Comparison of ENCODE assay signal across 17 cellular contexts in genomic region chr20:59667981-59668515, GRCh38.
DNase-seq lines count a peak whose midpoint lies in the region; TF ChIP-seq lines count a peak whose summit lies in the region.
"Had no signal": no experiment of that assay in that cellular context is flagged by ENCODE, and none has a peak within 500 bp of the region (broad histone marks: within the 10 kb centered on the region; RNA-seq: fewer than 3 reads in every experiment).

No MANE protein-coding gene starts in this region.

- no peak for TF ChIP-seq CTCF in right atrium auricular region (IDR thresholded peaks at IDR 0.05)
- TF ChIP-seq CTCF in chondrocyte (IDR thresholded peaks at IDR 0.05): no peak

- no peak overlapping the region for H2BK12ac ChIP-seq in trophoblast cell (ENCODE audit: low read length)

- H4K91ac ChIP-seq in trophoblast cell (ENCODE audit: low read depth, low read length): no peak overlapping the region

- H3K18ac ChIP-seq in trophoblast cell (ENCODE audit: low read length): no peak overlapping the region

- H3K9me3 ChIP-seq in right atrium auricular region (no peaks in the 10 kb centered on the region), trophoblast cell (ENCODE audit: insufficient read depth, low read depth, low read length) (peaks cover 72% of the 10 kb centered on the region)
- H3K9me3 ChIP-seq: BLaER1 treated with 17β-estradiol and CSF1 and Interleukin-3, amounts not matched to agents 10 nM and 100 nM had no signal

- intact Hi-C loops in cardiac septum (cut with DNase I): no loop called here

- no peak overlapping the region for H2AFZ ChIP-seq in trophoblast cell (ENCODE audit: insufficient read depth, low read length, poor library complexity)
- H2AFZ ChIP-seq: GM23338 had no signal

- H3K27me3 ChIP-seq in right atrium auricular region: no peaks in the 10 kb centered on the region
- H3K27me3 ChIP-seq in trophoblast cell (ENCODE audit: insufficient read depth, low read length): no peaks in the 10 kb centered on the region
- H3K27me3 ChIP-seq: BLaER1 treated with 17β-estradiol and CSF1 and Interleukin-3, amounts not matched to agents 10 nM and 100 nM had no signal

- no peak overlapping the region for H3K23ac ChIP-seq in trophoblast cell (ENCODE audit: low read length)

- no peak overlapping the region for H3K4ac ChIP-seq in trophoblast cell (ENCODE audit: low read depth, low read length)

- H3K4me3 Mint-ChIP-seq in chondrocyte (ENCODE audit: unreplicated experiment): no peak overlapping the region
- H3K4me3 Mint-ChIP-seq: B cell; CD8-positive, alpha-beta T cell; GM23338 had no signal

- no peak overlapping the region for H3K14ac ChIP-seq in trophoblast cell (ENCODE audit: low read length)

- H2BK120ac ChIP-seq in trophoblast cell (ENCODE audit: insufficient read depth, low read length, poor library complexity): no peak overlapping the region

- no peak overlapping the region for H3K27ac ChIP-seq in right atrium auricular region
- no peak overlapping the region for H3K27ac ChIP-seq in trophoblast cell (ENCODE audit: low read depth, low read length)

- no peaks in the 10 kb centered on the region for H3K79me2 ChIP-seq in trophoblast cell (ENCODE audit: control insufficient read depth, insufficient read depth, low read length, poor library complexity)

- H3K36me3 ChIP-seq in right atrium auricular region (no peaks in the 10 kb centered on the region), trophoblast cell (ENCODE audit: control insufficient read depth in 1 of 2, insufficient read depth in 2 of 2, low read length in 2 of 2) (no peaks in the 10 kb centered on the region)

- H3K79me1 ChIP-seq in trophoblast cell (ENCODE audit: low read length): no peaks in the 10 kb centered on the region

- H4K8ac ChIP-seq in trophoblast cell (ENCODE audit: low read depth, low read length): no peak overlapping the region

- no peak for TF ChIP-seq POLR2A in erythroblast (IDR thresholded peaks at IDR 0.05; ENCODE audit: low read length)

- H3K9ac ChIP-seq in trophoblast cell (ENCODE audit: low read length): no peak overlapping the region
- H3K9ac ChIP-seq: BLaER1 treated with 17β-estradiol and CSF1 and Interleukin-3, amounts not matched to agents 10 nM and 100 nM had no signal

- no peak overlapping the region for H3K4me2 ChIP-seq in trophoblast cell (ENCODE audit: low read length)
- H3K4me2 ChIP-seq: GM23338 had no signal

- no peak overlapping the region for H2AK5ac ChIP-seq in trophoblast cell (ENCODE audit: low read length)

- H2BK5ac ChIP-seq in trophoblast cell (ENCODE audit: low read depth, low read length, poor library complexity): no peak overlapping the region

- H3K36me3 Mint-ChIP-seq in chondrocyte (ENCODE audit: low read depth): no peaks in the 10 kb centered on the region
- H3K36me3 Mint-ChIP-seq: CD8-positive, alpha-beta T cell had no signal

- H3K27ac Mint-ChIP-seq in chondrocyte (ENCODE audit: unreplicated experiment): no peak overlapping the region
- H3K27ac Mint-ChIP-seq: B cell; CD8-positive, alpha-beta T cell; GM23338 had no signal

- DNase-seq in right atrium auricular region (ENCODE audit: low spot score): peak; percentile 21
- no peak for DNase-seq in cardiac septum (ENCODE audit: low spot score)
- DNase-seq in ecto neural progenitor cell (ENCODE audit: low spot score): peak; percentile 8
- no peak for DNase-seq in trophoblast cell
- DNase-seq in erythroblast (lab: John Stamatoyannopoulos, UW): no peak
- no peak for DNase-seq in chondrocyte (ENCODE audit: low spot score)
- no peak for DNase-seq in RPMI8226
- DNase-seq: Calu3, DMS 273 treated with DMSO at 0.1 percent for 48 hours, DMS53, DND-41, EL, HCEC 1CT had no signal

- H3K4me1 Mint-ChIP-seq in chondrocyte (ENCODE audit: low read depth): no peaks in the 10 kb centered on the region
- H3K4me1 Mint-ChIP-seq: B cell, GM23338 had no signal

- H3K4me3 ChIP-seq in right atrium auricular region (no peak overlapping the region), trophoblast cell (ENCODE audit: low read depth, low read length) (peak overlapping the region; percentile 31)
- H3K4me3 ChIP-seq: BLaER1 treated with 17β-estradiol and CSF1 and Interleukin-3, amounts not matched to agents 10 nM and 100 nM; GM23338 had no signal

- H3K9me3 Mint-ChIP-seq in chondrocyte (ENCODE audit: low read depth): peaks cover 2% of the 10 kb centered on the region
- H3K9me3 Mint-ChIP-seq: CD8-positive, alpha-beta T cell; GM23338 had no signal

- no peak overlapping the region for H4K12ac ChIP-seq in trophoblast cell (ENCODE audit: low read depth, low read length)

- H3K4me1 ChIP-seq in right atrium auricular region (no peaks in the 10 kb centered on the region), trophoblast cell (ENCODE audit: control insufficient read depth in 1 of 2, insufficient read depth in 2 of 2, low read length in 2 of 2) (no peaks in the 10 kb centered on the region)

- WGBS in trophoblast cell (ENCODE audit: extremely low coverage, insufficient coverage, insufficient read length): no CpG with 5 or more reads among the region's 16 CpGs

- peaks cover 12% of the 10 kb centered on the region for H3K27me3 Mint-ChIP-seq in chondrocyte (ENCODE audit: low read depth)

Comparison
In these comparisons a context has a peak if more than half of its experiments do, and no peak if none do; other contexts are left out.
1. DNase-seq: peak in right atrium auricular region (single experiment) and ecto neural progenitor cell (single experiment); none in cardiac septum (single experiment), trophoblast cell (0 of 2), erythroblast (0 of 2), chondrocyte (single experiment) and RPMI8226 (single experiment).